ENCODE assay signal across 1 cellular context in the genomic region with DNA sequence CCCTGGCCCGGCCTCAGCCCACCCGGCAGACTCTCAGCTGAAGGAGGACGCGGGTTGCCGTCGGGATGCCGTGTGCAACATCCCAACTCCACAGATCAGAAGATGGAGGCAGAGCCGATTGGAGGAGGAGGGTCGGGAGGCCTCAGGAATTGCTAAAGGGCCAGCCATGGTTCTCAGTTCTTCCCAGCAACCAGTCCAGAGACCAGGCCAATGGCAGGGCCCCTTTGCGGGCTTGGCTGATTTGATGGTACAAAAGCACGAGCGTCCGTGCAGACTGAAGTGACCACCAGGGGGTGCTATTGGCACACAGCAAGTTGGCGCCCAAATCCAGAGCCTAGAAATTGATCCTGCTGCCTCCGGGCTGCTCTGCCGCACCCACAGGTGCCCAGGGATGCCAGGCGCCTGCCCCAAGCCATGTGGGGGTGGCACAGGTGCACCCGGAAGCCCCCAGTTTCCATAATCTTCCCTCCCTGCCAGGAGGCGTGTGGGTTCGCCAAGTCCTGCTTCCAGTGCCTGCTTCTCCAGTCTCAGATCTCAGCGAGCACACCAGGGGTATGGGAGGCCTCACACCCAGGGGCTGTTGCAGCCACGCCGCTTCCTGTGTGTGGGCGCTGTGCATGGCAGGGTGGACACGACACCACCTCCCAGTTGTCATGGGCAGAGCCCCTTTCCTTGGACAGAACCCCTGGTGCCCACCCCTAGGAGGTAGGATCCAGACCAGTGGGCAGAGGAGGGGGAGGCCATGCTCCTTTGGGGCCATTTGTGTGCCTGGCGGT.
TF ChIP-seq lines count a peak whose summit lies in the region.

No MANE protein-coding gene starts in this region.

TF ChIP-seq in HepG2, 621 proteins besides CTCF, POLR2A, EP300 and RAD21 (continued from another document and continues in another):
- TF ChIP-seq, protein P1, sequence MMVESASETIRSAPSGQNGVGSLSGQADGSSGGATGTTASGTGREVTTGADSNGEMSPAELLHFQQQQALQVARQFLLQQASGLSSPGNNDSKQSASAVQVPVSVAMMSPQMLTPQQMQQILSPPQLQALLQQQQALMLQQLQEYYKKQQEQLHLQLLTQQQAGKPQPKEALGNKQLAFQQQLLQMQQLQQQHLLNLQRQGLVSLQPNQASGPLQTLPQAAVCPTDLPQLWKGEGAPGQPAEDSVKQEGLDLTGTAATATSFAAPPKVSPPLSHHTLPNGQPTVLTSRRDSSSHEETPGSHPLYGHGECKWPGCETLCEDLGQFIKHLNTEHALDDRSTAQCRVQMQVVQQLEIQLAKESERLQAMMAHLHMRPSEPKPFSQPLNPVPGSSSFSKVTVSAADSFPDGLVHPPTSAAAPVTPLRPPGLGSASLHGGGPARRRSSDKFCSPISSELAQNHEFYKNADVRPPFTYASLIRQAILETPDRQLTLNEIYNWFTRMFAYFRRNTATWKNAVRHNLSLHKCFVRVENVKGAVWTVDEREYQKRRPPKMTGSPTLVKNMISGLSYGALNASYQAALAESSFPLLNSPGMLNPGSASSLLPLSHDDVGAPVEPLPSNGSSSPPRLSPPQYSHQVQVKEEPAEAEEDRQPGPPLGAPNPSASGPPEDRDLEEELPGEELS (CRISPR knock-in tag; IDR thresholded peaks at IDR 0.05) = peak; percentile 23; the same call in 1 of the 2 replicates
- no peak; the same call in 1 of the 2 replicates for TF ChIP-seq ZSCAN25 (CRISPR knock-in tag; IDR thresholded peaks at IDR 0.05)
- no peak; the same call in 1 of the 2 replicates for TF ChIP-seq NFE2L2 (IDR thresholded peaks at IDR 0.05; ENCODE audit: low read length)
- TF ChIP-seq JDP2 (CRISPR knock-in tag; IDR thresholded peaks at IDR 0.05; ENCODE audit: borderline replicate concordance) = no peak
- TF ChIP-seq, protein P2, sequence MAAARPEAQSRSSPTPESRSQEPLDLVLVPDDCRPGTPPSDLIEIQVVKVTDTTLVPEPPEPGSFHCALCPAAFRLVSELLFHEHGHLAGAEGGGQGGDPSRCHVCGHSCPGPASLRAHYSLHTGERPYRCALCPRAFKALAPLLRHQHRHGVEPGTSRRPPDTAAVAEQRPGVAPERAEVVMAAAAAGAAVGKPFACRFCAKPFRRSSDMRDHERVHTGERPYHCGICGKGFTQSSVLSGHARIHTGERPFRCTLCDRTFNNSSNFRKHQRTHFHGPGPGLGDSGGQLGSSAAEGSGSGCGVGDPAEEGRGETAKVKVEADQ (CRISPR knock-in tag; IDR thresholded peaks at IDR 0.05; ENCODE audit: borderline replicate concordance) = no peak
- peak; percentile 72 for TF ChIP-seq ZFX (CRISPR knock-in tag; IDR thresholded peaks at IDR 0.05; ENCODE audit: low read depth)
- no peak for TF ChIP-seq HNRNPLL (IDR thresholded peaks at IDR 0.05; ENCODE audit: low read depth, low read length, poor library complexity, severe bottlenecking)
- no peak for TF ChIP-seq SMAD9 (CRISPR knock-in tag; IDR thresholded peaks at IDR 0.05)
- no peak for TF ChIP-seq MTA3 (CRISPR knock-in tag; IDR thresholded peaks at IDR 0.05)
- TF ChIP-seq TAF15 (IDR thresholded peaks at IDR 0.05; ENCODE audit: low read depth, low read length, poor library complexity, severe bottlenecking) = no peak
- TF ChIP-seq SRF (IDR thresholded peaks at IDR 0.05; ENCODE audit: low read depth, low read length) = no peak
- 0 out of 2 replicates have a peak, but pooled peaks have one; percentile 20 for TF ChIP-seq ZNF383 (CRISPR knock-in tag; IDR thresholded peaks at IDR 0.05; ENCODE audit: borderline replicate concordance)
- TF ChIP-seq SP140L (CRISPR knock-in tag; IDR thresholded peaks at IDR 0.05; ENCODE audit: borderline replicate concordance) = no peak
- no peak for TF ChIP-seq RELA (CRISPR knock-in tag; IDR thresholded peaks at IDR 0.05)
- TF ChIP-seq ZNF569 (CRISPR knock-in tag; IDR thresholded peaks at IDR 0.05; ENCODE audit: borderline replicate concordance) = no peak
- TF ChIP-seq ZNF260 (CRISPR knock-in tag; IDR thresholded peaks at IDR 0.05; ENCODE audit: borderline replicate concordance, low read depth) = no peak
- TF ChIP-seq ZNF329 (CRISPR knock-in tag; IDR thresholded peaks at IDR 0.05; ENCODE audit: low read depth) = no peak
- TF ChIP-seq ZNF256 (CRISPR knock-in tag; conservative IDR thresholded peaks at IDR 0.05) = no peak
- no peak for TF ChIP-seq RFX3 (CRISPR knock-in tag; IDR thresholded peaks at IDR 0.05)
- peak; percentile 74 for TF ChIP-seq SAP130 (CRISPR knock-in tag; IDR thresholded peaks at IDR 0.05; ENCODE audit: low read depth)
- TF ChIP-seq, protein P3, sequence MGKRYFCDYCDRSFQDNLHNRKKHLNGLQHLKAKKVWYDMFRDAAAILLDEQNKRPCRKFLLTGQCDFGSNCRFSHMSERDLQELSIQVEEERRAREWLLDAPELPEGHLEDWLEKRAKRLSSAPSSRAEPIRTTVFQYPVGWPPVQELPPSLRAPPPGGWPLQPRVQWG (CRISPR knock-in tag; IDR thresholded peaks at IDR 0.05; ENCODE audit: borderline replicate concordance, low read depth) = no peak
- TF ChIP-seq, protein P4, sequence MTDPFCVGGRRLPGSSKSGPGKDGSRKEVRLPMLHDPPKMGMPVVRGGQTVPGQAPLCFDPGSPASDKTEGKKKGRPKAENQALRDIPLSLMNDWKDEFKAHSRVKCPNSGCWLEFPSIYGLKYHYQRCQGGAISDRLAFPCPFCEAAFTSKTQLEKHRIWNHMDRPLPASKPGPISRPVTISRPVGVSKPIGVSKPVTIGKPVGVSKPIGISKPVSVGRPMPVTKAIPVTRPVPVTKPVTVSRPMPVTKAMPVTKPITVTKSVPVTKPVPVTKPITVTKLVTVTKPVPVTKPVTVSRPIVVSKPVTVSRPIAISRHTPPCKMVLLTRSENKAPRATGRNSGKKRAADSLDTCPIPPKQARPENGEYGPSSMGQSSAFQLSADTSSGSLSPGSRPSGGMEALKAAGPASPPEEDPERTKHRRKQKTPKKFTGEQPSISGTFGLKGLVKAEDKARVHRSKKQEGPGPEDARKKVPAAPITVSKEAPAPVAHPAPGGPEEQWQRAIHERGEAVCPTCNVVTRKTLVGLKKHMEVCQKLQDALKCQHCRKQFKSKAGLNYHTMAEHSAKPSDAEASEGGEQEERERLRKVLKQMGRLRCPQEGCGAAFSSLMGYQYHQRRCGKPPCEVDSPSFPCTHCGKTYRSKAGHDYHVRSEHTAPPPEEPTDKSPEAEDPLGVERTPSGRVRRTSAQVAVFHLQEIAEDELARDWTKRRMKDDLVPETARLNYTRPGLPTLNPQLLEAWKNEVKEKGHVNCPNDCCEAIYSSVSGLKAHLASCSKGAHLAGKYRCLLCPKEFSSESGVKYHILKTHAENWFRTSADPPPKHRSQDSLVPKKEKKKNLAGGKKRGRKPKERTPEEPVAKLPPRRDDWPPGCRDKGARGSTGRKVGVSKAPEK (CRISPR knock-in tag; IDR thresholded peaks at IDR 0.05; ENCODE audit: borderline replicate concordance) = no peak
- no peak for TF ChIP-seq NR3C1 (CRISPR knock-in tag; IDR thresholded peaks at IDR 0.05)
- no peak for TF ChIP-seq FOXM1 (CRISPR knock-in tag; IDR thresholded peaks at IDR 0.05)
- TF ChIP-seq, protein P5, sequence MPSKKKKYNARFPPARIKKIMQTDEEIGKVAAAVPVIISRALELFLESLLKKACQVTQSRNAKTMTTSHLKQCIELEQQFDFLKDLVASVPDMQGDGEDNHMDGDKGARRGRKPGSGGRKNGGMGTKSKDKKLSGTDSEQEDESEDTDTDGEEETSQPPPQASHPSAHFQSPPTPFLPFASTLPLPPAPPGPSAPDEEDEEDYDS (CRISPR knock-in tag; IDR thresholded peaks at IDR 0.05) = no peak
- TF ChIP-seq, protein P6, sequence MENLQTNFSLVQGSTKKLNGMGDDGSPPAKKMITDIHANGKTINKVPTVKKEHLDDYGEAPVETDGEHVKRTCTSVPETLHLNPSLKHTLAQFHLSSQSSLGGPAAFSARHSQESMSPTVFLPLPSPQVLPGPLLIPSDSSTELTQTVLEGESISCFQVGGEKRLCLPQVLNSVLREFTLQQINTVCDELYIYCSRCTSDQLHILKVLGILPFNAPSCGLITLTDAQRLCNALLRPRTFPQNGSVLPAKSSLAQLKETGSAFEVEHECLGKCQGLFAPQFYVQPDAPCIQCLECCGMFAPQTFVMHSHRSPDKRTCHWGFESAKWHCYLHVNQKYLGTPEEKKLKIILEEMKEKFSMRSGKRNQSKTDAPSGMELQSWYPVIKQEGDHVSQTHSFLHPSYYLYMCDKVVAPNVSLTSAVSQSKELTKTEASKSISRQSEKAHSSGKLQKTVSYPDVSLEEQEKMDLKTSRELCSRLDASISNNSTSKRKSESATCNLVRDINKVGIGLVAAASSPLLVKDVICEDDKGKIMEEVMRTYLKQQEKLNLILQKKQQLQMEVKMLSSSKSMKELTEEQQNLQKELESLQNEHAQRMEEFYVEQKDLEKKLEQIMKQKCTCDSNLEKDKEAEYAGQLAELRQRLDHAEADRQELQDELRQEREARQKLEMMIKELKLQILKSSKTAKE (CRISPR knock-in tag; IDR thresholded peaks at IDR 0.05; ENCODE audit: borderline replicate concordance) = no peak
- no peak for TF ChIP-seq FOSL1 (CRISPR knock-in tag; IDR thresholded peaks at IDR 0.05; ENCODE audit: borderline replicate concordance)
- no peak for TF ChIP-seq PHF8 (CRISPR knock-in tag; IDR thresholded peaks at IDR 0.05)
- peak; percentile 38; the same call in 1 of the 2 replicates for TF ChIP-seq TSC22D2 (CRISPR knock-in tag; IDR thresholded peaks at IDR 0.05; ENCODE audit: borderline replicate concordance)
- TF ChIP-seq, protein P7, sequence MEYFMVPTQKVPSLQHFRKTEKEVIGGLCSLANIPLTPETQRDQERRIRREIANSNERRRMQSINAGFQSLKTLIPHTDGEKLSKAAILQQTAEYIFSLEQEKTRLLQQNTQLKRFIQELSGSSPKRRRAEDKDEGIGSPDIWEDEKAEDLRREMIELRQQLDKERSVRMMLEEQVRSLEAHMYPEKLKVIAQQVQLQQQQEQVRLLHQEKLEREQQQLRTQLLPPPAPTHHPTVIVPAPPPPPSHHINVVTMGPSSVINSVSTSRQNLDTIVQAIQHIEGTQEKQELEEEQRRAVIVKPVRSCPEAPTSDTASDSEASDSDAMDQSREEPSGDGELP (IDR thresholded peaks at IDR 0.05; ENCODE audit: borderline replicate concordance, low read depth) = no peak
- TF ChIP-seq TGIF2 (CRISPR knock-in tag; IDR thresholded peaks at IDR 0.05) = peak; percentile 38; the same call in 1 of the 2 replicates
- peak; percentile 94 for TF ChIP-seq KDM3A (CRISPR knock-in tag; IDR thresholded peaks at IDR 0.05; ENCODE audit: low read depth)
- no peak for TF ChIP-seq ZNF20 (CRISPR knock-in tag; IDR thresholded peaks at IDR 0.05)
- TF ChIP-seq RCOR2 (CRISPR knock-in tag; IDR thresholded peaks at IDR 0.05) = 0 out of 2 replicates have a peak, but pooled peaks have one; percentile 61
- TF ChIP-seq NFRKB (IDR thresholded peaks at IDR 0.05) = no peak
- peak; percentile 59; the same call in 1 of the 2 replicates for TF ChIP-seq GATAD2A (CRISPR knock-in tag; IDR thresholded peaks at IDR 0.05)
- TF ChIP-seq NKX3-1 (CRISPR knock-in tag; IDR thresholded peaks at IDR 0.05) = no peak
- TF ChIP-seq SP2 (CRISPR knock-in tag; IDR thresholded peaks at IDR 0.05) = no peak
- no peak for TF ChIP-seq RAD51 (IDR thresholded peaks at IDR 0.05; ENCODE audit: borderline replicate concordance)
- peak; percentile 44; the same call in 1 of the 2 replicates for TF ChIP-seq THAP11 (CRISPR knock-in tag; IDR thresholded peaks at IDR 0.05)
- peak; percentile 51; the same call in 1 of the 2 replicates for TF ChIP-seq ONECUT2 (CRISPR knock-in tag; IDR thresholded peaks at IDR 0.05)
- TF ChIP-seq ZFP1 (CRISPR knock-in tag; IDR thresholded peaks at IDR 0.05) = no peak
- TF ChIP-seq SNAPC2 (CRISPR knock-in tag; IDR thresholded peaks at IDR 0.05) = no peak
- TF ChIP-seq, protein P8, sequence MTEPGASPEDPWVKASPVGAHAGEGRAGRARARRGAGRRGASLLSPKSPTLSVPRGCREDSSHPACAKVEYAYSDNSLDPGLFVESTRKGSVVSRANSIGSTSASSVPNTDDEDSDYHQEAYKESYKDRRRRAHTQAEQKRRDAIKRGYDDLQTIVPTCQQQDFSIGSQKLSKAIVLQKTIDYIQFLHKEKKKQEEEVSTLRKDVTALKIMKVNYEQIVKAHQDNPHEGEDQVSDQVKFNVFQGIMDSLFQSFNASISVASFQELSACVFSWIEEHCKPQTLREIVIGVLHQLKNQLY (CRISPR knock-in tag; IDR thresholded peaks at IDR 0.05) = no peak
- peak; percentile 84; the same call in 1 of the 2 replicates for TF ChIP-seq IRF2 (CRISPR knock-in tag; IDR thresholded peaks at IDR 0.05)
- TF ChIP-seq ZNF746 (CRISPR knock-in tag; IDR thresholded peaks at IDR 0.05) = peak; percentile 55; the same call in 1 of the 2 replicates
- TF ChIP-seq, protein P9, sequence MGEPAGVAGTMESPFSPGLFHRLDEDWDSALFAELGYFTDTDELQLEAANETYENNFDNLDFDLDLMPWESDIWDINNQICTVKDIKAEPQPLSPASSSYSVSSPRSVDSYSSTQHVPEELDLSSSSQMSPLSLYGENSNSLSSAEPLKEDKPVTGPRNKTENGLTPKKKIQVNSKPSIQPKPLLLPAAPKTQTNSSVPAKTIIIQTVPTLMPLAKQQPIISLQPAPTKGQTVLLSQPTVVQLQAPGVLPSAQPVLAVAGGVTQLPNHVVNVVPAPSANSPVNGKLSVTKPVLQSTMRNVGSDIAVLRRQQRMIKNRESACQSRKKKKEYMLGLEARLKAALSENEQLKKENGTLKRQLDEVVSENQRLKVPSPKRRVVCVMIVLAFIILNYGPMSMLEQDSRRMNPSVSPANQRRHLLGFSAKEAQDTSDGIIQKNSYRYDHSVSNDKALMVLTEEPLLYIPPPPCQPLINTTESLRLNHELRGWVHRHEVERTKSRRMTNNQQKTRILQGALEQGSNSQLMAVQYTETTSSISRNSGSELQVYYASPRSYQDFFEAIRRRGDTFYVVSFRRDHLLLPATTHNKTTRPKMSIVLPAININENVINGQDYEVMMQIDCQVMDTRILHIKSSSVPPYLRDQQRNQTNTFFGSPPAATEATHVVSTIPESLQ (CRISPR knock-in tag; conservative IDR thresholded peaks at IDR 0.05) = 0 out of 2 replicates have a peak, but pooled peaks have one; percentile 85
- peak; percentile 77 for TF ChIP-seq KAT8 (CRISPR knock-in tag; IDR thresholded peaks at IDR 0.05)
- TF ChIP-seq, protein P10, sequence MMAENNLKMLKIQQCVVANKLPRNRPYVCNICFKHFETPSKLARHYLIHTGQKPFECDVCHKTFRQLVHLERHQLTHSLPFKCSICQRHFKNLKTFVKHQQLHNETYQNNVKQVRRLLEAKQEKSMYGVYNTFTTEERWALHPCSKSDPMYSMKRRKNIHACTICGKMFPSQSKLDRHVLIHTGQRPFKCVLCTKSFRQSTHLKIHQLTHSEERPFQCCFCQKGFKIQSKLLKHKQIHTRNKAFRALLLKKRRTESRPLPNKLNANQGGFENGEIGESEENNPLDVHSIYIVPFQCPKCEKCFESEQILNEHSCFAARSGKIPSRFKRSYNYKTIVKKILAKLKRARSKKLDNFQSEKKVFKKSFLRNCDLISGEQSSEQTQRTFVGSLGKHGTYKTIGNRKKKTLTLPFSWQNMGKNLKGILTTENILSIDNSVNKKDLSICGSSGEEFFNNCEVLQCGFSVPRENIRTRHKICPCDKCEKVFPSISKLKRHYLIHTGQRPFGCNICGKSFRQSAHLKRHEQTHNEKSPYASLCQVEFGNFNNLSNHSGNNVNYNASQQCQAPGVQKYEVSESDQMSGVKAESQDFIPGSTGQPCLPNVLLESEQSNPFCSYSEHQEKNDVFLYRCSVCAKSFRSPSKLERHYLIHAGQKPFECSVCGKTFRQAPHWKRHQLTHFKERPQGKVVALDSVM (CRISPR knock-in tag; IDR thresholded peaks at IDR 0.05) = no peak
- no peak for TF ChIP-seq HOXD1 (CRISPR knock-in tag; IDR thresholded peaks at IDR 0.05)
